ENCODE assay signal across 16 cellular contexts in genomic region chr3:124391774-124392173, GRCh38.
DNase-seq lines count a peak whose midpoint lies in the region; ATAC-seq and TF ChIP-seq lines count a peak whose summit lies in the region.
"Had no signal": no experiment of that assay in that cellular context is flagged by ENCODE, and none has a peak within 500 bp of the region (broad histone marks: within the 10 kb centered on the region; RNA-seq: fewer than 3 reads in every experiment).

No MANE protein-coding gene starts in this region.

- TF ChIP-seq CTCF in Caco-2 (IDR thresholded peaks at IDR 0.05; ENCODE audit: insufficient read depth in 1 of 2, low read depth in 1 of 2, low read length in 1 of 2, severe bottlenecking in 1 of 2, unreplicated experiment in 1 of 2) (peak; percentile 6 to 37), HFFc6 (IDR thresholded peaks at IDR 0.05) (peak; percentile 50; the same call in 1 of the 2 replicates), epithelial cell of esophagus (IDR thresholded peaks at IDR 0.05; ENCODE audit: insufficient read depth, low read depth, low read length, missing control alignments) (peak; percentile 18), progenitor cell of endocrine pancreas (IDR thresholded peaks at IDR 0.05; ENCODE audit: unreplicated experiment) (peak; percentile 40)

- H3K27me3 ChIP-seq in Caco-2 (replicated peaks; ENCODE audit: control insufficient read depth, insufficient read depth, low read length), result no peaks in the 10 kb centered on the region

- POLR2A ChIA-PET in Caco-2 (lab: Charles Lee) (no interaction called here), T-cell (lab: Charles Lee) (no interaction called here)

- H3K27me3 Mint-ChIP-seq in Caco-2 (ENCODE audit: insufficient read depth, unreplicated experiment), result peaks cover 24% of the 10 kb centered on the region
- peaks cover 9% of the 10 kb centered on the region for H3K27me3 Mint-ChIP-seq in HFFc6 (ENCODE audit: insufficient read depth)
- H3K27me3 Mint-ChIP-seq in progenitor cell of endocrine pancreas, result peaks cover 16% of the 10 kb centered on the region
- H3K27me3 Mint-ChIP-seq in activated T-helper 2 cell treated with anti-CD3 and anti-CD28 coated beads, Interferon-gamma antibody, Interleukin-2, Interleukin-4, amounts not matched to agents 10 μg/mL and 5 μg/mL and 100 μg/mL, durations not matched to agents 14 hours and 24 hours and 36 hours (ENCODE audit: low read depth), result peaks cover 19% of the 10 kb centered on the region
- H3K27me3 Mint-ChIP-seq in T-cell, result peaks cover 19 to 33% of the 10 kb centered on the region in 2 donors

- intact Hi-C loops in Caco-2 (cut with micrococcal nuclease; ENCODE audit: unreplicated experiment), result no loop called here
- intact Hi-C loops in activated T-helper 2 cell treated with anti-CD3 and anti-CD28 coated beads, Interferon-gamma antibody, Interleukin-2, Interleukin-4, amounts not matched to agents 10 μg/mL and 5 μg/mL and 100 μg/mL, durations not matched to agents 14 hours and 24 hours and 36 hours (cut with micrococcal nuclease), result no loop called here

- no TSS peak for BruUV-seq in Caco-2 (replicated peaks; lab: Mats Ljungman, UMichigan)

- no peaks in the 10 kb centered on the region for H3K9me3 ChIP-seq in Caco-2

- H3K4me1 Mint-ChIP-seq in Caco-2 (ENCODE audit: low read depth, unreplicated experiment) (no peaks in the 10 kb centered on the region), HFFc6 (ENCODE audit: low read depth) (no peaks in the 10 kb centered on the region), progenitor cell of endocrine pancreas (ENCODE audit: low read depth) (peaks cover 46% of the 10 kb centered on the region), T-cell (no peaks in the 10 kb centered on the region)
- H3K4me1 Mint-ChIP-seq in activated T-helper 2 cell treated with anti-CD3 and anti-CD28 coated beads, Interferon-gamma antibody, Interleukin-2, Interleukin-4, amounts not matched to agents 10 μg/mL and 5 μg/mL and 100 μg/mL, durations not matched to agents 14 hours and 24 hours and 36 hours (ENCODE audit: low read depth), result no peaks in the 10 kb centered on the region
- H3K4me1 Mint-ChIP-seq: CD14-positive monocyte had no signal

- H3K27ac Mint-ChIP-seq in Caco-2 (ENCODE audit: unreplicated experiment) (no peak overlapping the region), HFFc6 (no peak overlapping the region), progenitor cell of endocrine pancreas (no peak overlapping the region), T-cell (no peak overlapping the region)
- no peak overlapping the region for H3K27ac Mint-ChIP-seq in activated T-helper 2 cell treated with anti-CD3 and anti-CD28 coated beads, Interferon-gamma antibody, Interleukin-2, Interleukin-4, amounts not matched to agents 10 μg/mL and 5 μg/mL and 100 μg/mL, durations not matched to agents 14 hours and 24 hours and 36 hours
- H3K27ac Mint-ChIP-seq: CD14-positive monocyte, GM23338 had no signal

- CTCF ChIA-PET in Caco-2 (lab: Charles Lee) (no interaction called here), T-cell (lab: Charles Lee) (no interaction called here)

- no peaks in the 10 kb centered on the region for H3K36me3 Mint-ChIP-seq in Caco-2 (ENCODE audit: insufficient read depth, unreplicated experiment)
- no peaks in the 10 kb centered on the region for H3K36me3 Mint-ChIP-seq in HFFc6 (ENCODE audit: low read depth)
- H3K36me3 Mint-ChIP-seq in progenitor cell of endocrine pancreas (ENCODE audit: insufficient read depth), result peaks cover 14% of the 10 kb centered on the region
- no peaks in the 10 kb centered on the region for H3K36me3 Mint-ChIP-seq in activated T-helper 2 cell treated with anti-CD3 and anti-CD28 coated beads, Interferon-gamma antibody, Interleukin-2, Interleukin-4, amounts not matched to agents 10 μg/mL and 5 μg/mL and 100 μg/mL, durations not matched to agents 14 hours and 24 hours and 36 hours (ENCODE audit: low read depth)
- H3K36me3 Mint-ChIP-seq in T-cell, result no peaks in the 10 kb centered on the region
- H3K36me3 Mint-ChIP-seq: CD14-positive monocyte had no signal

- no peaks in the 10 kb centered on the region for H3K4me1 ChIP-seq in Caco-2

- no peak overlapping the region for H3K4me3 ChIP-seq in Caco-2 (ENCODE audit: low read depth, low read length)
- H3K4me3 ChIP-seq in epithelial cell of esophagus (ENCODE audit: low read length), result no peak overlapping the region
- H3K4me3 ChIP-seq: GM23338, K562 had no signal

- H3K9me3 Mint-ChIP-seq in Caco-2 (ENCODE audit: unreplicated experiment) (no peaks in the 10 kb centered on the region), HFFc6 (no peaks in the 10 kb centered on the region), progenitor cell of endocrine pancreas (ENCODE audit: low read depth) (no peaks in the 10 kb centered on the region), T-cell (no peaks in the 10 kb centered on the region)
- no peaks in the 10 kb centered on the region for H3K9me3 Mint-ChIP-seq in activated T-helper 2 cell treated with anti-CD3 and anti-CD28 coated beads, Interferon-gamma antibody, Interleukin-2, Interleukin-4, amounts not matched to agents 10 μg/mL and 5 μg/mL and 100 μg/mL, durations not matched to agents 14 hours and 24 hours and 36 hours
- H3K9me3 Mint-ChIP-seq: GM23338 had no signal

- DNase-seq in Caco-2, result peak in 1 of 2 experiments; percentile 2
- DNase-seq in HFFc6, result no peak
- no peak for DNase-seq in epithelial cell of esophagus (ENCODE audit: low read depth)
- DNase-seq in progenitor cell of endocrine pancreas (ENCODE audit: low spot score, unreplicated experiment), result no peak
- DNase-seq in stimulated activated CD4-positive, alpha-beta T cell treated with anti-CD3 and anti-CD28 coated beads, Interleukin-12 subunit alpha, Interleukin-12 subunit beta, amount 100 ng/mL, for 4 hours, result no peak
- no peak for DNase-seq in activated T-helper 2 cell treated with anti-CD3 and anti-CD28 coated beads, Interferon-gamma antibody, Interleukin-2, Interleukin-4, amounts not matched to agents 10 μg/mL and 5 μg/mL and 100 μg/mL, durations not matched to agents 14 hours and 24 hours and 36 hours (ENCODE audit: low spot score)
- no peak for DNase-seq in T-cell
- DNase-seq: Calu3, NCI-H1092, NCI-H1694 treated with DMSO at 0.1 percent for 48 hours, NCI-H510A treated with DMSO at 0.1 percent for 48 hours, SIG-M5, SW 1271 had no signal

- ATAC-seq in T-cell (replicated peaks in 1 of 4), result no peak
- ATAC-seq: GM23338, K562 had no signal

- no peaks in the 10 kb centered on the region for H3K36me3 ChIP-seq in Caco-2 (ENCODE audit: control insufficient read depth, insufficient read depth, low read length)

- H3K4me3 Mint-ChIP-seq in Caco-2 (ENCODE audit: unreplicated experiment), result no peak overlapping the region
- no peak overlapping the region for H3K4me3 Mint-ChIP-seq in HFFc6
- H3K4me3 Mint-ChIP-seq in progenitor cell of endocrine pancreas (ENCODE audit: low read depth), result no peak overlapping the region
- no peak overlapping the region for H3K4me3 Mint-ChIP-seq in activated T-helper 2 cell treated with anti-CD3 and anti-CD28 coated beads, Interferon-gamma antibody, Interleukin-2, Interleukin-4, amounts not matched to agents 10 μg/mL and 5 μg/mL and 100 μg/mL, durations not matched to agents 14 hours and 24 hours and 36 hours (ENCODE audit: low read depth)
- H3K4me3 Mint-ChIP-seq in T-cell, result no peak overlapping the region
- H3K4me3 Mint-ChIP-seq: CD14-positive monocyte, GM23338 had no signal
